In genomic region chr2:39550701-39551285, GRCh38 we compare ENCODE assay signal across 1 cellular context.
A peak's percentile ranks its signal among the peaks of the same experiment; 100 is the strongest.
TF ChIP-seq lines count a peak whose summit lies in the region.

No MANE protein-coding gene starts in this region.

TF ChIP-seq in HepG2, 621 proteins besides CTCF, POLR2A, EP300 and RAD21 (continued from another document and continues in another):
- TF ChIP-seq ZNF773 (CRISPR knock-in tag; IDR thresholded peaks at IDR 0.05; ENCODE audit: borderline replicate concordance) = no peak
- TF ChIP-seq MXD3 (CRISPR knock-in tag; IDR thresholded peaks at IDR 0.05) = no peak
- no peak for TF ChIP-seq CAMTA2 (CRISPR knock-in tag; IDR thresholded peaks at IDR 0.05; ENCODE audit: borderline replicate concordance)
- peak; percentile 75; the same call in 1 of the 2 replicates for TF ChIP-seq ZBTB33 (CRISPR knock-in tag; IDR thresholded peaks at IDR 0.05)
- TF ChIP-seq ZNF503 (CRISPR knock-in tag; IDR thresholded peaks at IDR 0.05) = peak; percentile 100
- TF ChIP-seq SNAI1 (CRISPR knock-in tag; IDR thresholded peaks at IDR 0.05; ENCODE audit: borderline replicate concordance) = 0 out of 2 replicates have a peak, but pooled peaks have one; percentile 81
- TF ChIP-seq ZFP36L2 (CRISPR knock-in tag; IDR thresholded peaks at IDR 0.05) = no peak
- peak; percentile 98 for TF ChIP-seq ZBTB25 (CRISPR knock-in tag; IDR thresholded peaks at IDR 0.05)
- peak; percentile 98 for TF ChIP-seq ZBTB43 (CRISPR knock-in tag; conservative IDR thresholded peaks at IDR 0.05)
- TF ChIP-seq KLF9 (CRISPR knock-in tag; IDR thresholded peaks at IDR 0.05; ENCODE audit: low read depth) = peak; percentile 95
- TF ChIP-seq ETV5 (CRISPR knock-in tag; IDR thresholded peaks at IDR 0.05; ENCODE audit: borderline replicate concordance) = peak; percentile 100
- peak; percentile 97 for TF ChIP-seq GFI1 (CRISPR knock-in tag; IDR thresholded peaks at IDR 0.05; ENCODE audit: borderline replicate concordance)
- no peak for TF ChIP-seq HCFC1 (IDR thresholded peaks at IDR 0.05; ENCODE audit: low read depth, low read length)
- TF ChIP-seq NFE2 (CRISPR knock-in tag; IDR thresholded peaks at IDR 0.05) = no peak; the same call in 1 of the 2 replicates
- no peak for TF ChIP-seq WIZ (CRISPR knock-in tag; IDR thresholded peaks at IDR 0.05)
- no peak for TF ChIP-seq ZNF766 (CRISPR knock-in tag; IDR thresholded peaks at IDR 0.05; ENCODE audit: borderline replicate concordance)
- peak; percentile 96 for TF ChIP-seq ZNF772 (CRISPR knock-in tag; IDR thresholded peaks at IDR 0.05)
- no peak for TF ChIP-seq BCLAF1 (IDR thresholded peaks at IDR 0.05)
- peak; percentile 77; the same call in 1 of the 2 replicates for TF ChIP-seq CBX5 (CRISPR knock-in tag; IDR thresholded peaks at IDR 0.05; ENCODE audit: borderline replicate concordance)
- TF ChIP-seq ZNF557 (CRISPR knock-in tag; IDR thresholded peaks at IDR 0.05) = 0 out of 2 replicates have a peak, but pooled peaks have one; percentile 67
- TF ChIP-seq ZNF451 (CRISPR knock-in tag; IDR thresholded peaks at IDR 0.05) = no peak; the same call in 1 of the 2 replicates
- TF ChIP-seq TAF15 (IDR thresholded peaks at IDR 0.05; ENCODE audit: low read depth, low read length, poor library complexity, severe bottlenecking) = no peak
- TF ChIP-seq ZNF776 (CRISPR knock-in tag; IDR thresholded peaks at IDR 0.05) = no peak
- peak; percentile 94 for TF ChIP-seq ARNTL (CRISPR knock-in tag; IDR thresholded peaks at IDR 0.05)
- TF ChIP-seq NCOA5 (CRISPR knock-in tag; IDR thresholded peaks at IDR 0.05) = peak; percentile 73; the same call in 1 of the 2 replicates
- TF ChIP-seq ZC3H13 (CRISPR knock-in tag; IDR thresholded peaks at IDR 0.05) = 0 out of 2 replicates have a peak, but pooled peaks have one; percentile 27
- TF ChIP-seq HOXA9 (CRISPR knock-in tag; IDR thresholded peaks at IDR 0.05; ENCODE audit: borderline replicate concordance) = no peak; the same call in 1 of the 2 replicates
- TF ChIP-seq ELF3 (CRISPR knock-in tag; IDR thresholded peaks at IDR 0.05) = peak; percentile 100
- peak; percentile 89 for TF ChIP-seq SP5 (CRISPR knock-in tag; IDR thresholded peaks at IDR 0.05; ENCODE audit: borderline replicate concordance, low read depth)
- TF ChIP-seq SALL2 (CRISPR knock-in tag; IDR thresholded peaks at IDR 0.05) = peak; percentile 74; the same call in 1 of the 2 replicates
- TF ChIP-seq SATB2 (CRISPR knock-in tag; IDR thresholded peaks at IDR 0.05) = no peak
- no peak for TF ChIP-seq ZNF496 (CRISPR knock-in tag; IDR thresholded peaks at IDR 0.05; ENCODE audit: insufficient replicate concordance)
- TF ChIP-seq ZNF546 (CRISPR knock-in tag; conservative IDR thresholded peaks at IDR 0.05) = no peak
- no peak; the same call in 1 of the 2 replicates for TF ChIP-seq UBTF (CRISPR knock-in tag; IDR thresholded peaks at IDR 0.05)
- no peak for TF ChIP-seq ZNF20 (CRISPR knock-in tag; IDR thresholded peaks at IDR 0.05)
- no peak; the same call in 1 of the 2 replicates for TF ChIP-seq ZNF646 (CRISPR knock-in tag; IDR thresholded peaks at IDR 0.05)
- TF ChIP-seq ZNF33B (CRISPR knock-in tag; IDR thresholded peaks at IDR 0.05) = 0 out of 2 replicates have a peak, but pooled peaks have one; percentile 79
- no peak for TF ChIP-seq NR0B2 (CRISPR knock-in tag; IDR thresholded peaks at IDR 0.05)
- TF ChIP-seq RAD51 (IDR thresholded peaks at IDR 0.05; ENCODE audit: borderline replicate concordance) = no peak
- TF ChIP-seq E2F2 (CRISPR knock-in tag; IDR thresholded peaks at IDR 0.05; ENCODE audit: borderline replicate concordance) = no peak
